In the genomic region with DNA sequence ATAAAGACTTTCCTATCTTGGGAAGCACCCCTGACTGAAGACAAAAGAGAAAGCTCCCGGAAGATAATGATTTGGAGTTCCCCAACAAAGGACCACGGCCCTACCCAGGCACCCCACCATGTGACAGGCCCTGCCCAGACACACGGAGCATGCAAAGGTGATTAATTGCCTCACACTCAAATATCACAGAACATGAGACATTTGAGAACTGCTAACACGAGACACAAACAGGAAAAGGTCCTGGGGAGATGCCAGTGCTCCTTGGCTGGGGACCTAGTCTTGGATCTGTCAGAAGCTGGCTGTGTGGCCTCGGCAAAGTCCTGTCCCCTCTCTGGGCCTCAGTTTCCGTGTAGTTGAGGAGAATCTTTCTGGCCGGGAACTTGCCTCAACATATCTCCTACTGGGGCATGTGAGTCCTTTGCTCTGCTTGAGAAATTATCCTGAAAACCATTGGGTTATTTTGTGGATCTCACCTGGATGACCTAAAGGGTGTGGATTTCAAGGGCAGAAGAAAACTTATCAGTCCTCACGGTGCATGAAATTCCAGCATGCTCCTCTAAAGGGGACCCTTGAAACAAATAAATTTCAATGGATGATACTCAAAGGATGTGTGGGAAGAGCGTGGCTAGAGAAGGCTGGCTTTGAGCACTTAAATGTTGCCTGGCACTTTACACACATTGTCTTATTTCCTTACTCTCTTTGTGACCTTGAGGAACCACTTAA, we compare ENCODE assay signal across 13 cellular contexts.
DNase-seq lines count a peak whose midpoint lies in the region; ATAC-seq and TF ChIP-seq lines count a peak whose summit lies in the region.
"Had no signal": no experiment of that assay in that cellular context is flagged by ENCODE, and none has a peak within 500 bp of the region (broad histone marks: within the 10 kb centered on the region; RNA-seq: fewer than 3 reads in every experiment).

No MANE protein-coding gene starts in this region.

- no peak for TF ChIP-seq POLR2A in breast epithelium (IDR thresholded peaks at IDR 0.05)

- H3K4me1 ChIP-seq in breast epithelium (peaks cover 4 to 15% of the 10 kb centered on the region in 2 donors), hepatocyte (ENCODE audit: insufficient read depth) (peaks cover 25% of the 10 kb centered on the region)

- H3K4me2 ChIP-seq in hepatocyte, result no peak overlapping the region

- H3K4me3 Mint-ChIP-seq in stimulated activated naive CD8-positive, alpha-beta T cell treated with anti-CD3 and anti-CD28 coated beads, Interleukin-15, amount 100 ng/mL, for 72 hours, result no peak overlapping the region
- H3K4me3 Mint-ChIP-seq in activated T-cell treated with anti-CD3 and anti-CD28 coated beads, Interleukin-2, amount 50 U/mL, for 24 hours, result no peak overlapping the region

- intact Hi-C loops in breast epithelium (cut with DNase I; ENCODE audit: low total_unique reads), result no loop called here

- H2AFZ ChIP-seq in hepatocyte, result no peak overlapping the region

- peak overlapping the region; percentile 25 to 44 for H3K27ac ChIP-seq in breast epithelium
- peak overlapping the region; percentile 16 for H3K27ac ChIP-seq in hepatocyte
- H3K27ac ChIP-seq: cardiac muscle cell, neutrophil had no signal

- ATAC-seq in stimulated activated naive CD8-positive, alpha-beta T cell treated with anti-CD3 and anti-CD28 coated beads, Interleukin-15, amount 100 ng/mL, for 72 hours, result no peak
- no peak for ATAC-seq in HG03095 (IDR thresholded peaks at IDR 0.05; ENCODE audit: unreplicated experiment)

- no peaks in the 10 kb centered on the region for H3K27me3 ChIP-seq in breast epithelium
- H3K27me3 ChIP-seq in hepatocyte, result no peaks in the 10 kb centered on the region
- H3K27me3 ChIP-seq: cardiac muscle cell had no signal

- no peak overlapping the region for H3K4me3 ChIP-seq in breast epithelium
- no peak overlapping the region for H3K4me3 ChIP-seq in hepatocyte
- H3K4me3 ChIP-seq: cardiac muscle cell had no signal

- H3K36me3 ChIP-seq in breast epithelium, result no peaks in the 10 kb centered on the region
- no peaks in the 10 kb centered on the region for H3K36me3 ChIP-seq in hepatocyte (replicated peaks; ENCODE audit: insufficient read depth, low read depth)
- H3K36me3 ChIP-seq: cardiac muscle cell, neutrophil had no signal

- H3K27me3 Mint-ChIP-seq in stimulated activated naive CD8-positive, alpha-beta T cell treated with anti-CD3 and anti-CD28 coated beads, Interleukin-15, amount 100 ng/mL, for 72 hours, result peaks cover 38% of the 10 kb centered on the region
- H3K27me3 Mint-ChIP-seq in activated T-cell treated with anti-CD3 and anti-CD28 coated beads, Interleukin-2, amount 50 U/mL, for 24 hours, result peaks cover 12% of the 10 kb centered on the region

- no peaks in the 10 kb centered on the region for H3K9me2 ChIP-seq in hepatocyte (replicated peaks; ENCODE audit: insufficient read depth)

- peak; percentile 54 for DNase-seq in NCI-H2107 treated with DMSO at 0.1 percent for 48 hours (lab: John Stamatoyannopoulos, UW; ENCODE audit: unreplicated experiment)
- peak in 1 of 2 donors; percentile 41 for DNase-seq in breast epithelium (ENCODE audit: low spot score in 2 of 2)
- DNase-seq in hepatocyte (ENCODE audit: low spot score), result no peak
- no peak for DNase-seq in stimulated activated naive CD8-positive, alpha-beta T cell treated with anti-CD3 and anti-CD28 coated beads, Interleukin-15, amount 100 ng/mL, for 72 hours
- DNase-seq in MV-4-11 (lab: John Stamatoyannopoulos, UW), result no peak
- no peak for DNase-seq in activated T-cell treated with anti-CD3 and anti-CD28 coated beads, Interleukin-2, amount 50 U/mL, for 24 hours
- DNase-seq: activated CD4-positive, CD25-positive, alpha-beta regulatory T cell treated with anti-CD3 and anti-CD28 coated beads, Interleukin-2, amount 50 U/mL, for 72 hours; foreskin melanocyte; NCI-H526 had no signal

- no peaks in the 10 kb centered on the region for H4K20me1 ChIP-seq in hepatocyte (ENCODE audit: insufficient read depth, poor library complexity, severe bottlenecking)

- H3K4me1 Mint-ChIP-seq in stimulated activated naive CD8-positive, alpha-beta T cell treated with anti-CD3 and anti-CD28 coated beads, Interleukin-15, amount 100 ng/mL, for 72 hours, result peaks cover 9% of the 10 kb centered on the region
- H3K4me1 Mint-ChIP-seq in activated T-cell treated with anti-CD3 and anti-CD28 coated beads, Interleukin-2, amount 50 U/mL, for 24 hours (ENCODE audit: low read depth), result no peaks in the 10 kb centered on the region

- H3K9me3 ChIP-seq in breast epithelium, result no peaks in the 10 kb centered on the region
- no peaks in the 10 kb centered on the region for H3K9me3 ChIP-seq in hepatocyte (ENCODE audit: low read depth)
- H3K9me3 ChIP-seq: neutrophil had no signal

- no peaks in the 10 kb centered on the region for H3K79me2 ChIP-seq in hepatocyte

- TF ChIP-seq CTCF in breast epithelium (IDR thresholded peaks at IDR 0.05), result no peak
- TF ChIP-seq CTCF in hepatocyte (IDR thresholded peaks at IDR 0.05; ENCODE audit: poor library complexity), result no peak

- no peaks in the 10 kb centered on the region for H3K36me3 Mint-ChIP-seq in activated T-cell treated with anti-CD3 and anti-CD28 coated beads, Interleukin-2, amount 50 U/mL, for 24 hours (ENCODE audit: low read depth)

- 64% methylated on average over 9 of the region's 9 CpGs for WGBS in hepatocyte (ENCODE audit: low lambda C conversion rate, missing lambda C conversion rate)

- no peaks in the 10 kb centered on the region for H3K9me3 Mint-ChIP-seq in stimulated activated naive CD8-positive, alpha-beta T cell treated with anti-CD3 and anti-CD28 coated beads, Interleukin-15, amount 100 ng/mL, for 72 hours
- no peaks in the 10 kb centered on the region for H3K9me3 Mint-ChIP-seq in activated T-cell treated with anti-CD3 and anti-CD28 coated beads, Interleukin-2, amount 50 U/mL, for 24 hours
- H3K9me3 Mint-ChIP-seq: activated T-helper 2 cell treated with anti-CD3 and anti-CD28 coated beads, Interferon-gamma antibody, Interleukin-2, Interleukin-4, amounts not matched to agents 10 μg/mL and 5 μg/mL and 100 μg/mL, durations not matched to agents 14 hours and 24 hours and 36 hours had no signal

- peak overlapping the region; percentile 34 to 50 for H3K27ac Mint-ChIP-seq in stimulated activated naive CD8-positive, alpha-beta T cell treated with anti-CD3 and anti-CD28 coated beads, Interleukin-15, amount 100 ng/mL, for 72 hours
- H3K27ac Mint-ChIP-seq in activated T-cell treated with anti-CD3 and anti-CD28 coated beads, Interleukin-2, amount 50 U/mL, for 24 hours, result no peak overlapping the region
- H3K27ac Mint-ChIP-seq: activated T-helper 2 cell treated with anti-CD3 and anti-CD28 coated beads, Interferon-gamma antibody, Interleukin-2, Interleukin-4, amounts not matched to agents 10 μg/mL and 5 μg/mL and 100 μg/mL, durations not matched to agents 14 hours and 24 hours and 36 hours had no signal
